In genomic region chr4:48851651-48852050, GRCh38 we compare ENCODE assay signal across 17 cellular contexts.
"Had no signal": no experiment of that assay in that cellular context is flagged by ENCODE, and none has a peak within 500 bp of the region (broad histone marks: within the 10 kb centered on the region; RNA-seq: fewer than 3 reads in every experiment).

No MANE protein-coding gene starts in this region.

- H3K4me3 Mint-ChIP-seq: central memory CD8-positive, alpha-beta T cell; dendritic cell treated with granulocyte-macrophage colony-stimulating factor and Interleukin-4, amounts not matched to agents 40 ng/mL and 50 ng/mL, for 4 days; nephron; T-helper 17 cell had no signal

- H3K27ac Mint-ChIP-seq: dendritic cell treated with granulocyte-macrophage colony-stimulating factor and Interleukin-4, amounts not matched to agents 40 ng/mL and 50 ng/mL, for 4 days; nephron had no signal

- H3K27me3 ChIP-seq: esophagus squamous epithelium, right lobe of liver, spleen, upper lobe of left lung had no signal

- H3K27me3 Mint-ChIP-seq: central memory CD8-positive, alpha-beta T cell; dendritic cell treated with granulocyte-macrophage colony-stimulating factor and Interleukin-4, amounts not matched to agents 40 ng/mL and 50 ng/mL, for 4 days; T-helper 17 cell had no signal

- ATAC-seq: psoas muscle, right lobe of liver, T-helper 17 cell had no signal

- H3K4me1 Mint-ChIP-seq: nephron had no signal

- H3K9me3 Mint-ChIP-seq: central memory CD8-positive, alpha-beta T cell; dendritic cell treated with granulocyte-macrophage colony-stimulating factor and Interleukin-4, amounts not matched to agents 40 ng/mL and 50 ng/mL, for 4 days; nephron had no signal

- H3K9me3 ChIP-seq: esophagus squamous epithelium, psoas muscle, right lobe of liver, upper lobe of left lung had no signal

- H3K4me3 ChIP-seq: esophagus squamous epithelium, psoas muscle, right lobe of liver, spleen, upper lobe of left lung had no signal

- H3K27ac ChIP-seq: esophagus squamous epithelium, psoas muscle, right lobe of liver, spleen, upper lobe of left lung had no signal

- H3K4me1 ChIP-seq: esophagus squamous epithelium, psoas muscle, right lobe of liver, spleen, upper lobe of left lung had no signal

- DNase-seq: activated CD4-positive, alpha-beta T cell treated with anti-CD3 and anti-CD28 coated beads, Interleukin-2, amount 50 U/mL, for 4 hours; activated effector memory CD4-positive, alpha-beta T cell treated with anti-CD3 and anti-CD28 coated beads, Interleukin-2, amount 50 U/mL, for 16 hours; esophagus squamous epithelium; foreskin fibroblast; head of caudate nucleus; occipital lobe; psoas muscle; right lobe of liver; Right ventricle myocardium superior; spleen; stimulated activated CD4-positive, alpha-beta T cell treated with anti-CD3 and anti-CD28 coated beads, Interleukin-1b, Interleukin-23, amount 100 ng/mL, for 48 hours; stimulated activated naive CD4-positive, alpha-beta T cell; T-helper 17 cell; upper lobe of left lung had no signal
